Comparison of ENCODE assay signal across 5 cellular contexts in the genomic region with DNA sequence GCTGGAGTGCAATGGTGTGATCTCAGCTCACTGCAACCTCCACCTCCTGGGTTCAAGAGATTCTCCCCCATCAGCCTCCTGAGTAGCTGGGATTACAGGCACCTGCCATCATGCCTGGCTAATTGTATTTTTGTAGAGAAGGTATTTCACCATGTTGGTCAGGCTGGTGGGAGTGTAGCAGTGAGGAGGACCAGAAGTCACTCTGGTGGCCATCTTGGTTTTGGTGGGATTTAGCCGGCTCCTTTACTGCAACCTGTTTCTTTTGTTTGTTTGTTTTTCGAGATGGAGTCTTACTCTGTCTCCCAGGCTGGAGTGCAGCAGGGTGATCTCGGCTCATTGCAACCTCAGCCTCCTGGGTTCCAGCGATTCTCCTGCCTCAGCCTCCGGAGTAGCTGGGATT. TPM values are rescaled to one million over a fixed set of nuclear protein-coding genes. Genes with fewer than 3 reads are reported as not detected.
DNase-seq lines count a peak whose midpoint lies in the region; ATAC-seq, FAIRE-seq and TF ChIP-seq lines count a peak whose summit lies in the region.
"Not testable (repeated sequence)": the region's sequence is repeated elsewhere in the genome, so short reads cannot be mapped to it uniquely, and the experiment has no call there.

No MANE protein-coding gene starts in this region.

- not testable (repeated sequence) for ATAC-seq in GM23338, GM12878, upper lobe of right lung

- not testable (repeated sequence) for H3K9me3 ChIP-seq in GM12878 (replicated peaks; ENCODE audit: control insufficient read depth, insufficient read depth, low read length); H1 (ENCODE audit: insufficient read depth in 2 of 2, low read depth in 1 of 2, low read length in 1 of 2); neural progenitor cell (ENCODE audit: low read depth); upper lobe of right lung

- not testable (repeated sequence) for H3K18ac ChIP-seq in H1 (ENCODE audit: extremely low read depth, low read length)

- not testable (repeated sequence) for TF ChIP-seq CTCF in GM23338 (conservative IDR thresholded peaks at IDR 0.05; ENCODE audit: low read depth in 2 of 2); GM12878 (IDR thresholded peaks at IDR 0.05 in 2 of 3, conservative IDR thresholded peaks at IDR 0.05 in 1 of 3; ENCODE audit: control insufficient read depth in 2 of 3, extremely low read depth in 1 of 3, insufficient read depth in 1 of 3, low read depth in 3 of 3, low read length in 3 of 3); H1 (IDR thresholded peaks at IDR 0.05; ENCODE audit: control extremely low read depth in 1 of 3, insufficient read depth in 1 of 3, low read depth in 1 of 3, low read length in 3 of 3); neural progenitor cell (IDR thresholded peaks at IDR 0.05); upper lobe of right lung (IDR thresholded peaks at IDR 0.05)

- H3K36me3 ChIP-seq in GM23338 (ENCODE audit: insufficient read depth); GM12878 (ENCODE audit: control insufficient read depth in 2 of 2, insufficient read depth in 2 of 2, low read length in 1 of 2); H1 (ENCODE audit: control insufficient read depth in 2 of 4, insufficient read depth in 4 of 4, low read length in 3 of 4); neural progenitor cell; upper lobe of right lung: not testable (repeated sequence)

- peaks cover 20% of the 10 kb centered on the region for H3K27me3 Mint-ChIP-seq in GM23338 (ENCODE audit: insufficient read depth, low read depth, poor library complexity)
- not testable (repeated sequence) for H3K27me3 Mint-ChIP-seq in neural progenitor cell (ENCODE audit: insufficient read depth, low read depth)

- not testable (repeated sequence) for H3K4me2 ChIP-seq in GM23338; GM12878 (ENCODE audit: control insufficient read depth, insufficient read depth); H1 (ENCODE audit: insufficient read depth in 1 of 2, low read depth in 2 of 2, low read length in 2 of 2); neural progenitor cell

- not testable (repeated sequence) for H4K8ac ChIP-seq in H1 (ENCODE audit: extremely low read depth, insufficient read depth, low read length)

- not testable (repeated sequence) for H3K27ac ChIP-seq in GM23338 (ENCODE audit: low read depth); GM12878 (ENCODE audit: control insufficient read depth, insufficient read depth); H1 (ENCODE audit: low read depth, low read length); neural progenitor cell; upper lobe of right lung

- RAD21 ChIA-PET in GM12878 (lab: Charles Lee; ENCODE audit: unreplicated experiment), result not testable (repeated sequence)

- H3K27ac Mint-ChIP-seq in GM23338, neural progenitor cell: not testable (repeated sequence)

- H2BK5ac ChIP-seq in H1 (ENCODE audit: low read depth, low read length), result not testable (repeated sequence)

- H2BK20ac ChIP-seq in H1 (ENCODE audit: low read length), result not testable (repeated sequence)

- not testable (repeated sequence) for H3K4me3 Mint-ChIP-seq in GM23338, neural progenitor cell

- not testable (repeated sequence) for H3K23ac ChIP-seq in H1 (ENCODE audit: insufficient read length)

- not testable (repeated sequence) for TF ChIP-seq RAD21 in GM12878 (IDR thresholded peaks at IDR 0.05; ENCODE audit: insufficient read depth, low read depth, low read length); H1 (IDR thresholded peaks at IDR 0.05 in 1 of 2, conservative IDR thresholded peaks at IDR 0.05 in 1 of 2; ENCODE audit: low read depth in 2 of 2, low read length in 2 of 2)

- H3K79me1 ChIP-seq in H1 (ENCODE audit: low read depth, low read length), result not testable (repeated sequence)

- H2AFZ ChIP-seq in GM23338 (0 out of 2 replicates have a peak overlapping the region, but pooled peaks have one; percentile 56), neural progenitor cell (replicated peaks) (peak overlapping the region; percentile 85)
- H2AFZ ChIP-seq in GM12878 (ENCODE audit: control insufficient read depth, low read depth, low read length); H1 (ENCODE audit: low read length): not testable (repeated sequence)

- H3K56ac ChIP-seq in H1 (replicated peaks; ENCODE audit: insufficient read length, low read depth, low read length), result not testable (repeated sequence)

- not testable (repeated sequence) for H2BK15ac ChIP-seq in H1 (ENCODE audit: low read length)

- intact Hi-C loops in GM12878 (cut with micrococcal nuclease; ENCODE audit: unreplicated experiment); upper lobe of right lung (cut with DNase I): not testable (repeated sequence)

- CTCF ChIA-PET in GM12878 (lab: Yijun Ruan, JAX); H1 (lab: Charles Lee; ENCODE audit: partially characterized antibody): not testable (repeated sequence)

- not testable (repeated sequence) for H3K4ac ChIP-seq in H1 (replicated peaks; ENCODE audit: insufficient read length, low read depth, low read length)

- H4K5ac ChIP-seq in H1 (ENCODE audit: insufficient read length, low read depth, low read length), result not testable (repeated sequence)

- WGBS in GM12878 (ENCODE audit: insufficient coverage, insufficient replicate concordance, low lambda C conversion rate, missing lambda C conversion rate), result 46% methylated on average over 5 of the region's 5 CpGs
- 90% methylated on average over 5 of the region's 5 CpGs; no CpG with 5 or more reads in 1 of the 2 experiments for WGBS in H1 (ENCODE audit: extremely low coverage in 1 of 2, insufficient coverage in 1 of 2, insufficient read length in 1 of 2, insufficient replicate concordance in 2 of 2, low coverage in 1 of 2, low lambda C conversion rate in 2 of 2, missing lambda C conversion rate in 1 of 2), 2 experiments

- not testable (repeated sequence) for H2AK5ac ChIP-seq in H1 (ENCODE audit: low read depth, low read length)

- not testable (repeated sequence) for H3K23me2 ChIP-seq in H1 (ENCODE audit: low read depth, low read length)

- POLR2A ChIA-PET in GM12878 (lab: Charles Lee), result interaction anchor here (0.6 kb wide), 1 partner anchor 21 kb away, joined by 4 read pairs; no protein-coding TSS in a partner anchor
- POLR2A ChIA-PET in H1 (lab: Charles Lee; ENCODE audit: partially characterized antibody), result interaction anchor here (0.7 to 52.4 kb wide), 4 partner anchors 10 to 54 kb away, joined by 3 to 1406 read pairs (median 28); partner anchors contain the start of genes NACA, PRIM1 and PTGES3

- not testable (repeated sequence) for H3K79me2 ChIP-seq in GM23338 (replicated peaks; ENCODE audit: insufficient read depth); GM12878 (ENCODE audit: control insufficient read depth, insufficient read depth, low read length); H1 (ENCODE audit: control insufficient read depth in 1 of 2, insufficient read depth in 2 of 2, low read length in 2 of 2); neural progenitor cell (ENCODE audit: low read depth)

- not testable (repeated sequence) for H3K14ac ChIP-seq in H1 (ENCODE audit: insufficient read length)

- BruUV-seq in GM12878 (replicated peaks; lab: Mats Ljungman, UMichigan), result not testable (repeated sequence)

- not testable (repeated sequence) for H3F3A ChIP-seq in GM23338 (replicated peaks; ENCODE audit: low read depth)
- H3F3A ChIP-seq in neural progenitor cell (ENCODE audit: low read depth), result peaks cover 14% of the 10 kb centered on the region

- H3K9me3 Mint-ChIP-seq in GM23338, neural progenitor cell: not testable (repeated sequence)

- H3K9me2 ChIP-seq in GM23338 (ENCODE audit: insufficient read depth), result not testable (repeated sequence)

- not testable (repeated sequence) for H2BK120ac ChIP-seq in H1 (replicated peaks; ENCODE audit: low read depth, low read length)

- not testable (repeated sequence) for H3K4me3 ChIP-seq in GM23338; GM12878; H1 (ENCODE audit: extremely low read depth in 1 of 4, insufficient read depth in 2 of 4, low read depth in 3 of 4, low read length in 4 of 4); neural progenitor cell; upper lobe of right lung

- not testable (repeated sequence) for H3K9ac ChIP-seq in GM12878 (ENCODE audit: control insufficient read depth, insufficient read depth, low read length); H1 (replicated peaks in 1 of 4; ENCODE audit: extremely low read depth in 1 of 4, low read depth in 3 of 4, low read length in 3 of 4); neural progenitor cell

- not testable (repeated sequence) for TF ChIP-seq EP300 in GM12878 (IDR thresholded peaks at IDR 0.05; ENCODE audit: borderline replicate concordance in 1 of 2, control insufficient read depth in 1 of 2, low read depth in 2 of 2, low read length in 2 of 2); H1 (IDR thresholded peaks at IDR 0.05; ENCODE audit: borderline replicate concordance in 1 of 2, low read depth in 2 of 2, low read length in 2 of 2)

- not testable (repeated sequence) for H4K91ac ChIP-seq in H1 (replicated peaks; ENCODE audit: insufficient read length, low read length)

- H3K4me1 Mint-ChIP-seq in GM23338, result peaks cover 12% of the 10 kb centered on the region; the same call in 2 of the 3 replicates
- not testable (repeated sequence) for H3K4me1 Mint-ChIP-seq in neural progenitor cell

- H3K36me3 Mint-ChIP-seq in GM23338 (ENCODE audit: low read depth); neural progenitor cell: not testable (repeated sequence)

- H3K27me3 ChIP-seq in GM23338 (ENCODE audit: insufficient read depth); GM12878 (replicated peaks in 1 of 2; ENCODE audit: control insufficient read depth in 2 of 2, insufficient read depth in 2 of 2, low read length in 1 of 2); H1 (replicated peaks in 1 of 4; ENCODE audit: control insufficient read depth in 3 of 4, extremely low read depth in 1 of 4, insufficient read depth in 3 of 4, low read length in 3 of 4); neural progenitor cell; upper lobe of right lung: not testable (repeated sequence)

- not testable (repeated sequence) for FAIRE-seq in GM12878 (lab: Jason Lieb, UNC); H1 (lab: Jason Lieb, UNC)

- in situ Hi-C loops in GM12878 (cut with MboI), result not testable (repeated sequence)

- not testable (repeated sequence) for H4K20me1 ChIP-seq in GM23338 (replicated peaks; ENCODE audit: insufficient read depth); GM12878 (ENCODE audit: control insufficient read depth, insufficient read depth); H1 (replicated peaks in 1 of 2; ENCODE audit: control insufficient read depth in 1 of 2, insufficient read depth in 2 of 2, low read length in 2 of 2); neural progenitor cell (ENCODE audit: low read depth)

- peak; percentile 16 for DNase-seq in GM23338 (ENCODE audit: low spot score)
- not testable (repeated sequence) for DNase-seq in GM12878 (ENCODE audit: low read depth, low spot score); H1 (ENCODE audit: low read depth in 1 of 2, low spot score in 2 of 2); neural progenitor cell (ENCODE audit: low spot score)
- DNase-seq in upper lobe of right lung, result peak; percentile 7

- SMC1A ChIA-PET in GM12878 (lab: Charles Lee; ENCODE audit: uncharacterized antibody, unreplicated experiment), result not testable (repeated sequence)

- H2BK12ac ChIP-seq in H1 (ENCODE audit: low read depth, low read length), result not testable (repeated sequence)

- TF ChIP-seq POLR2A in GM12878 (IDR thresholded peaks at IDR 0.05; ENCODE audit: low read depth, low read length); H1 (IDR thresholded peaks at IDR 0.05; ENCODE audit: control extremely low read depth in 1 of 2, low read depth in 2 of 2, low read length in 2 of 2): not testable (repeated sequence)

- not testable (repeated sequence) for H3K4me1 ChIP-seq in GM23338 (ENCODE audit: insufficient read depth); GM12878 (ENCODE audit: control insufficient read depth, insufficient read depth, low read length); H1 (replicated peaks in 1 of 4; ENCODE audit: control insufficient read depth in 3 of 4, insufficient read depth in 4 of 4, low read length in 3 of 4); neural progenitor cell; upper lobe of right lung

RNA-seq across cellular contexts. Expression of gene PTGES3, which starts 16.4 kb away (rescaled TPM):
- 334 and 453 TPM in 2 replicates for total RNA-seq in GM23338 (2014; rRNA removed; shearing (Covaris generic))
- polyA plus RNA-seq in GM23338 (2016; fragmentation: Nextera tagmentation; extraction: Ambion mirVana) (391 and 442 TPM in 2 replicates), GM12878 (2011; rRNA removed) (143 and 208 TPM in 2 replicates), GM12878 (2014; fragmentation: Illumina TruSeq; extraction: Trizol) (317 and 356 TPM in 2 replicates), GM12878 (2014; fragmentation: Nextera tagmentation; extraction: Ambion mirVana) (100 to 1,000 TPM; 117 to 186 TPM), GM12878 (2014; rRNA removed) (135 and 154 TPM in 2 replicates), GM12878 (2016; fragmentation: Nextera tagmentation; extraction: Ambion mirVana) (100 to 1,000 TPM; 509 to 520 TPM), H1 (2011; rRNA removed) (62.2 and 111 TPM in 2 replicates)
- total RNA-seq in GM12878 (2013; cell fraction: nucleolus; rRNA removed), result 55.1 and 58.8 TPM in 2 replicates
- total RNA-seq in GM12878 (2014; rRNA removed) (128 and 136 TPM in 2 replicates), GM12878 (2014; rRNA removed; fragmentation: Illumina TruSeq; extraction: Trizol) (160 and 164 TPM in 2 replicates), GM12878 (2021) (262 and 263 TPM in 2 replicates), neural progenitor cell (ENCODE audit: low replicate concordance) (197 and 298 TPM in 2 replicates), upper lobe of right lung (168 TPM)
- 117 TPM for polyA plus RNA-seq in GM12878 (2011; ENCODE audit: low read depth)
- 50.8 and 55.0 TPM in 2 replicates for polyA plus RNA-seq in GM12878 (2011; cell fraction: cytosol; rRNA removed)
- 69.1 and 79.0 TPM in 2 replicates for polyA plus RNA-seq in GM12878 (2011; cell fraction: nucleus; rRNA removed)
- 183 and 246 TPM in 2 replicates for polyA plus RNA-seq in GM12878 (2012)
- polyA minus RNA-seq in GM12878 (2011; rRNA and poly(A)+ RNA removed), result 47.4 and 60.2 TPM in 2 replicates
- 74.6 and 80.4 TPM in 2 replicates for polyA minus RNA-seq in GM12878 (2011; cell fraction: cytosol; rRNA and poly(A)+ RNA removed)
- polyA minus RNA-seq in GM12878 (2011; cell fraction: nucleus; rRNA and poly(A)+ RNA removed), result 26.0 and 48.0 TPM in 2 replicates
- 453 and 464 TPM in 2 replicates for total RNA-seq in H1 (2021; fragmentation: NEBNext Ultra II Directional; extraction: Animal tissue kit (Norgen Biotek cat#: 25700))
- 114 TPM for polyA plus RNA-seq in H1 (2011; cell fraction: cytosol; rRNA removed)
- 72.5 TPM for polyA plus RNA-seq in H1 (2011; cell fraction: nucleus; rRNA removed)
- 209 to 368 TPM (median 231 TPM) in 4 replicates for polyA plus RNA-seq in H1 (2012, experiment 1 of 2)
- 91.5 TPM for polyA plus RNA-seq in H1 (2012, experiment 2 of 2)
- polyA plus RNA-seq in H1 (2013, experiment 1 of 2), result 399 TPM
- polyA plus RNA-seq in H1 (2013, experiment 2 of 2), result 418 TPM
- polyA minus RNA-seq in H1 (2011; rRNA and poly(A)+ RNA removed), result 47.3 and 67.3 TPM in 2 replicates
- polyA minus RNA-seq in H1 (2011; cell fraction: cytosol; rRNA and poly(A)+ RNA removed), result 138 TPM
- polyA minus RNA-seq in H1 (2011; cell fraction: nucleus; rRNA and poly(A)+ RNA removed), result 56.6 TPM

RNA-seq across cellular contexts. Expression of gene NACA, which starts 20.6 kb away (rescaled TPM):
- total RNA-seq in GM23338 (2014; rRNA removed; shearing (Covaris generic)), result 1,081 and 1,279 TPM in 2 replicates
- 2,165 and 2,495 TPM in 2 replicates for polyA plus RNA-seq in GM23338 (2016; fragmentation: Nextera tagmentation; extraction: Ambion mirVana)
- total RNA-seq in GM12878 (2013; cell fraction: nucleolus; rRNA removed), result 193 and 207 TPM in 2 replicates
- 1,902 and 2,076 TPM in 2 replicates for total RNA-seq in GM12878 (2014; rRNA removed)
- 2,552 and 2,616 TPM in 2 replicates for total RNA-seq in GM12878 (2014; rRNA removed; fragmentation: Illumina TruSeq; extraction: Trizol)
- total RNA-seq in GM12878 (2021), result 1,181 and 1,218 TPM in 2 replicates
- polyA plus RNA-seq in GM12878 (2011; ENCODE audit: low read depth), result 4,087 TPM
- 1,734 and 2,407 TPM in 2 replicates for polyA plus RNA-seq in GM12878 (2011; rRNA removed)
- 666 and 668 TPM in 2 replicates for polyA plus RNA-seq in GM12878 (2011; cell fraction: cytosol; rRNA removed)
- 288 and 329 TPM in 2 replicates for polyA plus RNA-seq in GM12878 (2011; cell fraction: nucleus; rRNA removed)
- 2,659 and 2,949 TPM in 2 replicates for polyA plus RNA-seq in GM12878 (2012)
- polyA plus RNA-seq in GM12878 (2014; fragmentation: Illumina TruSeq; extraction: Trizol), result 2,171 and 2,212 TPM in 2 replicates
- 1,000 to 10,000 TPM; 2,263 to 2,782 TPM for polyA plus RNA-seq in GM12878 (2014; fragmentation: Nextera tagmentation; extraction: Ambion mirVana)
- polyA plus RNA-seq in GM12878 (2014; rRNA removed), result 1,670 and 1,966 TPM in 2 replicates
- 1,000 to 10,000 TPM; 1,525 to 1,529 TPM for polyA plus RNA-seq in GM12878 (2016; fragmentation: Nextera tagmentation; extraction: Ambion mirVana)
- 388 and 450 TPM in 2 replicates for polyA minus RNA-seq in GM12878 (2011; rRNA and poly(A)+ RNA removed)
- 193 and 205 TPM in 2 replicates for polyA minus RNA-seq in GM12878 (2011; cell fraction: cytosol; rRNA and poly(A)+ RNA removed)
- polyA minus RNA-seq in GM12878 (2011; cell fraction: nucleus; rRNA and poly(A)+ RNA removed), result 64.9 and 110 TPM in 2 replicates
- 1,027 and 1,063 TPM in 2 replicates for total RNA-seq in H1 (2021; fragmentation: NEBNext Ultra II Directional; extraction: Animal tissue kit (Norgen Biotek cat#: 25700))
- polyA plus RNA-seq in H1 (2011; rRNA removed), result 225 and 511 TPM in 2 replicates
- polyA plus RNA-seq in H1 (2011; cell fraction: cytosol; rRNA removed), result 1,076 TPM
- 299 TPM for polyA plus RNA-seq in H1 (2011; cell fraction: nucleus; rRNA removed)
- polyA plus RNA-seq in H1 (2012, experiment 1 of 2), result 1,882 to 2,192 TPM (median 1,951 TPM) in 4 replicates
- 616 TPM for polyA plus RNA-seq in H1 (2012, experiment 2 of 2)
- polyA plus RNA-seq in H1 (2013, experiment 1 of 2), result 1,593 TPM
- polyA plus RNA-seq in H1 (2013, experiment 2 of 2), result 1,694 TPM
- polyA minus RNA-seq in H1 (2011; rRNA and poly(A)+ RNA removed), result 244 and 284 TPM in 2 replicates
- polyA minus RNA-seq in H1 (2011; cell fraction: cytosol; rRNA and poly(A)+ RNA removed), result 172 TPM
- polyA minus RNA-seq in H1 (2011; cell fraction: nucleus; rRNA and poly(A)+ RNA removed), result 249 TPM
- 1,855 and 2,450 TPM in 2 replicates for total RNA-seq in neural progenitor cell (ENCODE audit: low replicate concordance)
- total RNA-seq in upper lobe of right lung, result 665 TPM

RNA-seq across cellular contexts. Expression of gene PRIM1, which starts 47.6 kb away (rescaled TPM):
- 69.9 and 73.9 TPM in 2 replicates for total RNA-seq in GM23338 (2014; rRNA removed; shearing (Covaris generic))
- polyA plus RNA-seq in GM23338 (2016; fragmentation: Nextera tagmentation; extraction: Ambion mirVana), result 65.6 and 67.9 TPM in 2 replicates
- total RNA-seq in GM12878 (2013; cell fraction: nucleolus; rRNA removed), result 64.0 and 74.2 TPM in 2 replicates
- 27.1 and 40.1 TPM in 2 replicates for total RNA-seq in GM12878 (2014; rRNA removed)
- total RNA-seq in GM12878 (2014; rRNA removed; fragmentation: Illumina TruSeq; extraction: Trizol), result 53.0 and 58.8 TPM in 2 replicates
- total RNA-seq in GM12878 (2021), result 29.8 and 31.0 TPM in 2 replicates
- 20.7 TPM for polyA plus RNA-seq in GM12878 (2011; ENCODE audit: low read depth)
- polyA plus RNA-seq in GM12878 (2011; rRNA removed), result 42.1 and 64.4 TPM in 2 replicates
- polyA plus RNA-seq in GM12878 (2011; cell fraction: cytosol; rRNA removed), result 26.7 and 31.3 TPM in 2 replicates
- 22.9 and 26.7 TPM in 2 replicates for polyA plus RNA-seq in GM12878 (2011; cell fraction: nucleus; rRNA removed)
- polyA plus RNA-seq in GM12878 (2012), result 18.6 and 27.7 TPM in 2 replicates
- polyA plus RNA-seq in GM12878 (2014; fragmentation: Illumina TruSeq; extraction: Trizol), result 59.8 and 71.5 TPM in 2 replicates
- polyA plus RNA-seq in GM12878 (2014; fragmentation: Nextera tagmentation; extraction: Ambion mirVana), result 10 to 100 TPM; 54.0 to 70.6 TPM
- 25.8 and 35.2 TPM in 2 replicates for polyA plus RNA-seq in GM12878 (2014; rRNA removed)
- 10 to 100 TPM; 57.5 to 59.7 TPM for polyA plus RNA-seq in GM12878 (2016; fragmentation: Nextera tagmentation; extraction: Ambion mirVana)
- 28.6 and 44.9 TPM in 2 replicates for polyA minus RNA-seq in GM12878 (2011; rRNA and poly(A)+ RNA removed)
- 9.7 and 13.9 TPM in 2 replicates for polyA minus RNA-seq in GM12878 (2011; cell fraction: cytosol; rRNA and poly(A)+ RNA removed)
- polyA minus RNA-seq in GM12878 (2011; cell fraction: nucleus; rRNA and poly(A)+ RNA removed), result 23.8 and 30.6 TPM in 2 replicates
- total RNA-seq in H1 (2021; fragmentation: NEBNext Ultra II Directional; extraction: Animal tissue kit (Norgen Biotek cat#: 25700)), result 52.4 and 57.9 TPM in 2 replicates
- polyA plus RNA-seq in H1 (2011; rRNA removed), result 38.6 and 61.9 TPM in 2 replicates
- polyA plus RNA-seq in H1 (2011; cell fraction: cytosol; rRNA removed), result 52.7 TPM
- 17.3 TPM for polyA plus RNA-seq in H1 (2011; cell fraction: nucleus; rRNA removed)
- polyA plus RNA-seq in H1 (2012, experiment 1 of 2), result 42.6 to 56.6 TPM (median 47.7 TPM) in 4 replicates
- polyA plus RNA-seq in H1 (2012, experiment 2 of 2), result 14.2 TPM
- 52.6 TPM for polyA plus RNA-seq in H1 (2013, experiment 1 of 2)
- 53.4 TPM for polyA plus RNA-seq in H1 (2013, experiment 2 of 2)
- 50.7 and 84.2 TPM in 2 replicates for polyA minus RNA-seq in H1 (2011; rRNA and poly(A)+ RNA removed)
- polyA minus RNA-seq in H1 (2011; cell fraction: cytosol; rRNA and poly(A)+ RNA removed), result 28.2 TPM
- polyA minus RNA-seq in H1 (2011; cell fraction: nucleus; rRNA and poly(A)+ RNA removed), result 54.4 TPM
- total RNA-seq in neural progenitor cell (ENCODE audit: low replicate concordance), result 108 and 166 TPM in 2 replicates
- total RNA-seq in upper lobe of right lung, result 9.3 TPM

RNA-seq across cellular contexts. Expression of gene HSD17B6, which starts 58.6 kb away (rescaled TPM):
- total RNA-seq in GM23338 (2014; rRNA removed; shearing (Covaris generic)), result 4.3 and 10.3 TPM in 2 replicates
- polyA plus RNA-seq in GM23338 (2016; fragmentation: Nextera tagmentation; extraction: Ambion mirVana) (2.7 and 5.2 TPM in 2 replicates), GM12878 (2011; rRNA removed) (0.91 and 0.98 TPM in 2 replicates), GM12878 (2014; fragmentation: Illumina TruSeq; extraction: Trizol) (1.5 and 2.4 TPM in 2 replicates), GM12878 (2014; fragmentation: Nextera tagmentation; extraction: Ambion mirVana) (1 to 10 TPM; 2.0 to 2.1 TPM), GM12878 (2014; rRNA removed) (0.99 and 1.2 TPM in 2 replicates), GM12878 (2016; fragmentation: Nextera tagmentation; extraction: Ambion mirVana) (1 to 10 TPM; 1.9 to 2.2 TPM), H1 (2011; rRNA removed) (2.2 and 4.1 TPM in 2 replicates)
- 0.64 TPM in 1 of 2 replicates, not detected in the other for total RNA-seq in GM12878 (2013; cell fraction: nucleolus; rRNA removed)
- total RNA-seq in GM12878 (2014; rRNA removed) (0.90 and 1.6 TPM in 2 replicates), GM12878 (2014; rRNA removed; fragmentation: Illumina TruSeq; extraction: Trizol) (1.6 and 2.1 TPM in 2 replicates), GM12878 (2021) (2.1 and 3.2 TPM in 2 replicates), neural progenitor cell (ENCODE audit: low replicate concordance) (2.5 and 10.0 TPM in 2 replicates), upper lobe of right lung (67.4 TPM)
- 0.52 TPM for polyA plus RNA-seq in GM12878 (2011; ENCODE audit: low read depth)
- polyA plus RNA-seq in GM12878 (2011; cell fraction: cytosol; rRNA removed), result 0.64 and 0.80 TPM in 2 replicates
- polyA plus RNA-seq in GM12878 (2011; cell fraction: nucleus; rRNA removed), result 0.30 and 0.38 TPM in 2 replicates
- 0.54 and 1.00 TPM in 2 replicates for polyA plus RNA-seq in GM12878 (2012)
- polyA minus RNA-seq in GM12878 (2011; rRNA and poly(A)+ RNA removed), result 0.10 and 0.44 TPM in 2 replicates
- polyA minus RNA-seq in GM12878 (2011; cell fraction: cytosol; rRNA and poly(A)+ RNA removed), result not detected in 2 replicates
- not detected in 2 replicates for polyA minus RNA-seq in GM12878 (2011; cell fraction: nucleus; rRNA and poly(A)+ RNA removed)
- 4.2 and 4.9 TPM in 2 replicates for total RNA-seq in H1 (2021; fragmentation: NEBNext Ultra II Directional; extraction: Animal tissue kit (Norgen Biotek cat#: 25700))
- polyA plus RNA-seq in H1 (2011; cell fraction: cytosol; rRNA removed), result 4.7 TPM
- 2.5 TPM for polyA plus RNA-seq in H1 (2011; cell fraction: nucleus; rRNA removed)
- polyA plus RNA-seq in H1 (2012, experiment 1 of 2), result 4.0 to 6.3 TPM (median 4.3 TPM) in 4 replicates
- 1.0 TPM for polyA plus RNA-seq in H1 (2012, experiment 2 of 2)
- 5.2 TPM for polyA plus RNA-seq in H1 (2013, experiment 1 of 2)
- polyA plus RNA-seq in H1 (2013, experiment 2 of 2), result 4.0 TPM
- 4.4 and 8.1 TPM in 2 replicates for polyA minus RNA-seq in H1 (2011; rRNA and poly(A)+ RNA removed)
- polyA minus RNA-seq in H1 (2011; cell fraction: cytosol; rRNA and poly(A)+ RNA removed), result 2.3 TPM
- polyA minus RNA-seq in H1 (2011; cell fraction: nucleus; rRNA and poly(A)+ RNA removed), result 2.2 TPM

RNA-seq across cellular contexts. Expression of gene ATP5F1B, which starts 58.7 kb away (rescaled TPM):
- 706 and 763 TPM in 2 replicates for total RNA-seq in GM23338 (2014; rRNA removed; shearing (Covaris generic))
- polyA plus RNA-seq in GM23338 (2016; fragmentation: Nextera tagmentation; extraction: Ambion mirVana) (956 and 1,001 TPM in 2 replicates), GM12878 (2011; rRNA removed) (1,766 and 1,795 TPM in 2 replicates), GM12878 (2014; fragmentation: Illumina TruSeq; extraction: Trizol) (1,076 and 1,335 TPM in 2 replicates), GM12878 (2014; fragmentation: Nextera tagmentation; extraction: Ambion mirVana) (1,000 to 10,000 TPM in 1 of 2 experiments, 100 to 1,000 TPM in 1; 671 to 1,479 TPM), GM12878 (2014; rRNA removed) (985 and 1,003 TPM in 2 replicates), GM12878 (2016; fragmentation: Nextera tagmentation; extraction: Ambion mirVana) (1,000 to 10,000 TPM; 1,765 to 1,908 TPM), H1 (2011; rRNA removed) (1,127 and 1,522 TPM in 2 replicates)
- total RNA-seq in GM12878 (2013; cell fraction: nucleolus; rRNA removed), result 176 and 185 TPM in 2 replicates
- total RNA-seq in GM12878 (2014; rRNA removed) (783 and 784 TPM in 2 replicates), GM12878 (2014; rRNA removed; fragmentation: Illumina TruSeq; extraction: Trizol) (665 and 686 TPM in 2 replicates), GM12878 (2021) (885 and 921 TPM in 2 replicates), neural progenitor cell (ENCODE audit: low replicate concordance) (558 and 609 TPM in 2 replicates), upper lobe of right lung (338 TPM)
- 553 TPM for polyA plus RNA-seq in GM12878 (2011; ENCODE audit: low read depth)
- polyA plus RNA-seq in GM12878 (2011; cell fraction: cytosol; rRNA removed), result 1,406 and 1,613 TPM in 2 replicates
- 1,140 and 1,200 TPM in 2 replicates for polyA plus RNA-seq in GM12878 (2011; cell fraction: nucleus; rRNA removed)
- polyA plus RNA-seq in GM12878 (2012), result 560 and 690 TPM in 2 replicates
- polyA minus RNA-seq in GM12878 (2011; rRNA and poly(A)+ RNA removed), result 1,399 and 1,431 TPM in 2 replicates
- polyA minus RNA-seq in GM12878 (2011; cell fraction: cytosol; rRNA and poly(A)+ RNA removed), result 364 and 420 TPM in 2 replicates
- 154 and 175 TPM in 2 replicates for polyA minus RNA-seq in GM12878 (2011; cell fraction: nucleus; rRNA and poly(A)+ RNA removed)
- total RNA-seq in H1 (2021; fragmentation: NEBNext Ultra II Directional; extraction: Animal tissue kit (Norgen Biotek cat#: 25700)), result 900 and 930 TPM in 2 replicates
- polyA plus RNA-seq in H1 (2011; cell fraction: cytosol; rRNA removed), result 1,136 TPM
- 1,291 TPM for polyA plus RNA-seq in H1 (2011; cell fraction: nucleus; rRNA removed)
- 1,029 to 1,478 TPM (median 1,152 TPM) in 4 replicates for polyA plus RNA-seq in H1 (2012, experiment 1 of 2)
- polyA plus RNA-seq in H1 (2012, experiment 2 of 2), result 1,210 TPM
- polyA plus RNA-seq in H1 (2013, experiment 1 of 2), result 633 TPM
- polyA plus RNA-seq in H1 (2013, experiment 2 of 2), result 646 TPM
- 2,044 and 2,615 TPM in 2 replicates for polyA minus RNA-seq in H1 (2011; rRNA and poly(A)+ RNA removed)
- 699 TPM for polyA minus RNA-seq in H1 (2011; cell fraction: cytosol; rRNA and poly(A)+ RNA removed)
- polyA minus RNA-seq in H1 (2011; cell fraction: nucleus; rRNA and poly(A)+ RNA removed), result 349 TPM
